In the genomic region with DNA sequence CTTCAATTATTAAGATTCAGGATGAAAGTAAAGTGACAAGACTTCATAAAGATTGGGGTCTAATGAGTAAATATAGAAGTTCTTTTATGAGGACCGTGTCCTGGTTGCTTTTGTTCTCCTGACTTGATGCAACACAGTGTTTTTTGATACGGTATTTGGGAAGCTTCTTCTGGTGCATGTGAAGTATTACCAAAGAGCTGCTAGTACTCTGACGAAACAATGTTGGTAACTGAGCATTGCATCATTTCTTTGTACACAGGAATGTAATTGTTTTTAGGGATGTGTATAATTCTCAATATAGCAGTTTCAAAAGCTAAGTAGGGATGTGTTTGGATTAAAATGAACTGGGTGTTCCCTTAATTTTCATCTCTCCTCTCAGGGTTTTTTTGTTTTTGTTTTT, we compare ENCODE assay signal across 1 cellular context.
TF ChIP-seq lines count a peak whose summit lies in the region.

No MANE protein-coding gene starts in this region.

TF ChIP-seq in K562, 482 proteins besides CTCF, POLR2A, EP300 and RAD21:
- TF ChIP-seq, protein P1, sequence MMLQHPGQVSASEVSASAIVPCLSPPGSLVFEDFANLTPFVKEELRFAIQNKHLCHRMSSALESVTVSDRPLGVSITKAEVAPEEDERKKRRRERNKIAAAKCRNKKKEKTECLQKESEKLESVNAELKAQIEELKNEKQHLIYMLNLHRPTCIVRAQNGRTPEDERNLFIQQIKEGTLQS (IDR thresholded peaks at IDR 0.05): peak; percentile 43
- TF ChIP-seq, protein P1 (CRISPR knock-in tag; conservative IDR thresholded peaks at IDR 0.05): no peak
- TF ChIP-seq ZNF780A (CRISPR knock-in tag; IDR thresholded peaks at IDR 0.05): no peak
- peak; percentile 33; the same call in 1 of the 2 replicates for TF ChIP-seq CEBPB (tag; IDR thresholded peaks at IDR 0.05)
- TF ChIP-seq ZNF165 (CRISPR knock-in tag; IDR thresholded peaks at IDR 0.05; ENCODE audit: borderline replicate concordance): no peak
- TF ChIP-seq SNRNP70 (optimal IDR thresholded peaks at IDR 0.05; ENCODE audit: low read depth, low read length): no peak
- no peak for TF ChIP-seq CBFA2T2 (conservative IDR thresholded peaks at IDR 0.05)
- TF ChIP-seq SUPT5H (IDR thresholded peaks at IDR 0.05): 0 out of 2 replicates have a peak, but pooled peaks have one; percentile 19
- no peak for TF ChIP-seq PHB2 (IDR thresholded peaks at IDR 0.05; ENCODE audit: low read depth)
- TF ChIP-seq CEBPG (CRISPR knock-in tag; IDR thresholded peaks at IDR 0.05): no peak
- TF ChIP-seq CEBPG (tag; conservative IDR thresholded peaks at IDR 0.05 in 1 of 2, IDR thresholded peaks at IDR 0.05 in 1 of 2): peak; percentile 40 to 62; a peak in 3 of 4 replicates
